ENCODE assay signal across 1 cellular context in the genomic region with DNA sequence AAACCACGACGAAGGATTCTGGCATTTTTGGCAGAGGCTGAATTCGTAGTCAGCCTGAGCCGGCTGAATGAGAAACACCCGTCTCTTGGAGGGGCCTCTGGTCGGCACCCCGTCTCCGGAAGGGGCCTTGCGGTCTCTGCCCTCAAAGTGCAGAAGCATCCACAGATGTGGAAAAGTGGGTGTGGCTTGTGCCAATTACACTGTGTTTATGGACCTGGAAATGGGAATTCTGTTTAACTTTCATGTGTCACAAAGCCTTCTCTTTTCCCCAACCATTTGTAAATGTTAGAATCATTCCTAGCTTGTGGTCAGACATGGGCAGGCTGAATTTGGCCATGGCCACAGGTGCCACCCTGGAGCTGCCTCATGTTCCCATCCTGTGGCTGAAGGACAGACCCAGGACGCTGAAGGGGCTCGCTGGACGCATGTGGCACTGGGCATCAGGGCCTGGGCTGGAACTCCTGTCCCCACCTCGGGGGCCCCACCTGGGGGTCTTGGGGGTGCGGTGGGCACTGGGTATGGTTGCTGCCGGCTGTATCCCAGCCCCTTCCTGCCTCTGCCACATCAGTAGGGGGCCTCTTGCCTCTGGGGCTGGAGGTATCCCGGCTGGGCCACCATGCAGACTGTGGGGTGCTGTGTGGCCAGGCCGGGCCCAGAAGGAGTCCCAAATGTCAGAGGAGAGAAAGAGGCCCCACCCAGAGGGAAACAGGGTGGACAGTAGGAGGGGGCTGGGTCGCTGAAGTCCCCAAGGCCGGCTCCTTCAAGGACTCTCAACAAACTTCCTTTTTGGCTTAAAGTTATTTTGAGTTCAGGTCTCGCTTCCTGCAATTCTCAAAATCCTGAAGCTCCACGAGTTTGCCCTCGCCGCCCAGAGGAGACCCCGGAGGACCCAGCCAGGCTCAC.
TF ChIP-seq lines count a peak whose summit lies in the region.

No MANE protein-coding gene starts in this region.

TF ChIP-seq in HEK293, 187 proteins besides CTCF, POLR2A, EP300 and RAD21 (continued from another document):
- TF ChIP-seq, protein P1, sequence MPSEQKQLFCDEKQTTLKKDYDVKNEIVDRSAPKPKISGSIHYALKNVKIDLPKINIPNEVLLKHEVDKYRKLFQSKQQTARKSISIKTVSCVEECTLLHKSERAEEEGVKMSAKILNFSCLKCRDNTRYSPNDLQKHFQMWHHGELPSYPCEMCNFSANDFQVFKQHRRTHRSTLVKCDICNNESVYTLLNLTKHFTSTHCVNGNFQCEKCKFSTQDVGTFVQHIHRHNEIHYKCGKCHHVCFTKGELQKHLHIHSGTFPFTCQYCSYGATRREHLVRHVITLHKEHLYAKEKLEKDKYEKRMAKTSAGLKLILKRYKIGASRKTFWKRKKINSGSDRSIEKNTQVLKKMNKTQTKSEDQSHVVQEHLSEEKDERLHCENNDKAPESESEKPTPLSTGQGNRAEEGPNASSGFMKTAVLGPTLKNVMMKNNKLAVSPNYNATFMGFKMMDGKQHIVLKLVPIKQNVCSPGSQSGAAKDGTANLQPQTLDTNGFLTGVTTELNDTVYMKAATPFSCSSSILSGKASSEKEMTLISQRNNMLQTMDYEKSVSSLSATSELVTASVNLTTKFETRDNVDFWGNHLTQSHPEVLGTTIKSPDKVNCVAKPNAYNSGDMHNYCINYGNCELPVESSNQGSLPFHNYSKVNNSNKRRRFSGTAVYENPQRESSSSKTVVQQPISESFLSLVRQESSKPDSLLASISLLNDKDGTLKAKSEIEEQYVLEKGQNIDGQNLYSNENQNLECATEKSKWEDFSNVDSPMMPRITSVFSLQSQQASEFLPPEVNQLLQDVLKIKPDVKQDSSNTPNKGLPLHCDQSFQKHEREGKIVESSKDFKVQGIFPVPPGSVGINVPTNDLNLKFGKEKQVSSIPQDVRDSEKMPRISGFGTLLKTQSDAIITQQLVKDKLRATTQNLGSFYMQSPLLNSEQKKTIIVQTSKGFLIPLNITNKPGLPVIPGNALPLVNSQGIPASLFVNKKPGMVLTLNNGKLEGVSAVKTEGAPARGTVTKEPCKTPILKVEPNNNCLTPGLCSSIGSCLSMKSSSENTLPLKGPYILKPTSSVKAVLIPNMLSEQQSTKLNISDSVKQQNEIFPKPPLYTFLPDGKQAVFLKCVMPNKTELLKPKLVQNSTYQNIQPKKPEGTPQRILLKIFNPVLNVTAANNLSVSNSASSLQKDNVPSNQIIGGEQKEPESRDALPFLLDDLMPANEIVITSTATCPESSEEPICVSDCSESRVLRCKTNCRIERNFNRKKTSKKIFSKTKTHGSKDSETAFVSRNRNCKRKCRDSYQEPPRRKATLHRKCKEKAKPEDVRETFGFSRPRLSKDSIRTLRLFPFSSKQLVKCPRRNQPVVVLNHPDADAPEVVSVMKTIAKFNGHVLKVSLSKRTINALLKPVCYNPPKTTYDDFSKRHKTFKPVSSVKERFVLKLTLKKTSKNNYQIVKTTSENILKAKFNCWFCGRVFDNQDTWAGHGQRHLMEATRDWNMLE (tag by site-specific recombination; conservative IDR thresholded peaks at IDR 0.05; ENCODE audit: low read depth): no peak
